ENCODE assay signal across 22 cellular contexts in the genomic region with DNA sequence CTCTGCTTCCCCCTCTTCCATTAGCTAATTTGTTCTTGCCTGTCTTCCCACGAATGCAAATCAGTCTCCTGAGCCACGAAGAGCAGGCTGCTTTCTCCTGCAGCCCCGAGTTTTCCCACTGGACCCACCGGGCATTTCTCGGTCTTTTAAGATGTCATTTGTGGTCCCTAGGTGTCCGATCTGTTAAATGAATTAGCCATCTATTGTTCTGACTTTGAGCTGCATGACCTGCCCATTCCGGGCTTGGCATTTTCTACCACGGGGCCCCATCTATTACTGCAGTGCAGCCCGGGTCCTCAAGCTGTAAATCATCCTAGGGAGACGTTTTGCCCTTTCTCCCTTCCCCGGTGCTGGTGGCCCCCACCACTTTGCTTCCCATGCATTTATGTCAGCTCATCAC.
"Had no signal": no experiment of that assay in that cellular context is flagged by ENCODE, and none has a peak within 500 bp of the region (broad histone marks: within the 10 kb centered on the region; RNA-seq: fewer than 3 reads in every experiment).

No MANE protein-coding gene starts in this region.

- ATAC-seq: naive thymus-derived CD8-positive, alpha-beta T cell; natural killer cell treated with Interleukin-12 subunit alpha and Interleukin-12 subunit beta and Interleukin-15 and Interleukin-18, amount 100 ng/mL, for 72 hours; pancreas; right cardiac atrium; right lobe of liver; stimulated activated effector memory CD8-positive, alpha-beta T cell treated with anti-CD3 and anti-CD28 coated beads, Interleukin-12 subunit alpha, Interleukin-12 subunit beta, amount 100 ng/mL, for 72 hours; stimulated activated naive B cell treated with anti-CD40 and anti-IgM and Interleukin-4, amounts not matched to agents 10 μg/mL and 1 μg/mL and 100 μg/mL, for 72 hours had no signal

- H3K27me3 Mint-ChIP-seq: naive thymus-derived CD8-positive, alpha-beta T cell; stimulated activated naive B cell treated with anti-CD40 and anti-IgM and Interleukin-4, amounts not matched to agents 10 μg/mL and 1 μg/mL and 100 μg/mL, for 72 hours had no signal

- DNase-seq: naive thymus-derived CD8-positive, alpha-beta T cell; nephron progenitor cell; nucleus accumbens; pancreas; right cardiac atrium; right lobe of liver; sigmoid colon; small intestine; stimulated activated CD4-positive, alpha-beta T cell treated with anti-CD3 and anti-CD28 coated beads, Interleukin-15, amount 100 ng/mL, for 24 hours; stimulated activated CD4-positive, alpha-beta T cell treated with anti-CD3 and anti-CD28 coated beads, Interleukin-2, amount 100 ng/mL, for 24 hours; stimulated activated CD4-positive, alpha-beta T cell treated with anti-CD3 and anti-CD28 coated beads, Interleukin-2, amount 100 ng/mL, for 48 hours; stimulated activated CD4-positive, alpha-beta T cell treated with anti-CD3 and anti-CD28 coated beads, Interleukin-4, amount 100 ng/mL, for 24 hours; stimulated activated naive B cell treated with anti-CD40 and anti-IgM and Interleukin-4, amounts not matched to agents 10 μg/mL and 1 μg/mL and 100 μg/mL, for 72 hours; stimulated activated naive CD4-positive, alpha-beta T cell treated with Interleukin-2 at 50 U/mL for 16 hours; stomach; thyroid gland; trophoblast cell; upper lobe of left lung had no signal

- H3K36me3 Mint-ChIP-seq: naive thymus-derived CD8-positive, alpha-beta T cell; natural killer cell treated with Interleukin-12 subunit alpha and Interleukin-12 subunit beta and Interleukin-15 and Interleukin-18, amount 100 ng/mL, for 72 hours; stimulated activated effector memory CD8-positive, alpha-beta T cell treated with anti-CD3 and anti-CD28 coated beads, Interleukin-12 subunit alpha, Interleukin-12 subunit beta, amount 100 ng/mL, for 72 hours; stimulated activated naive B cell treated with anti-CD40 and anti-IgM and Interleukin-4, amounts not matched to agents 10 μg/mL and 1 μg/mL and 100 μg/mL, for 72 hours had no signal

- H3K4me1 Mint-ChIP-seq: naive thymus-derived CD8-positive, alpha-beta T cell; stimulated activated effector memory CD8-positive, alpha-beta T cell treated with anti-CD3 and anti-CD28 coated beads, Interleukin-12 subunit alpha, Interleukin-12 subunit beta, amount 100 ng/mL, for 72 hours had no signal

- H3K27ac Mint-ChIP-seq: natural killer cell treated with Interleukin-12 subunit alpha and Interleukin-12 subunit beta and Interleukin-15 and Interleukin-18, amount 100 ng/mL, for 72 hours; stimulated activated effector memory CD8-positive, alpha-beta T cell treated with anti-CD3 and anti-CD28 coated beads, Interleukin-12 subunit alpha, Interleukin-12 subunit beta, amount 100 ng/mL, for 72 hours; stimulated activated naive B cell treated with anti-CD40 and anti-IgM and Interleukin-4, amounts not matched to agents 10 μg/mL and 1 μg/mL and 100 μg/mL, for 72 hours; stimulated activated naive CD8-positive, alpha-beta T cell treated with anti-CD3 and anti-CD28 coated beads, Interleukin-15, Interleukin-2, amounts not matched to agents 100 ng/mL and 50 ng/mL, for 24 hours had no signal

- H3K9me3 Mint-ChIP-seq: natural killer cell treated with Interleukin-12 subunit alpha and Interleukin-12 subunit beta and Interleukin-15 and Interleukin-18, amount 100 ng/mL, for 72 hours; nephron progenitor cell; neural crest cell; stimulated activated naive B cell treated with anti-CD40 and anti-IgM and Interleukin-4, amounts not matched to agents 10 μg/mL and 1 μg/mL and 100 μg/mL, for 72 hours; stimulated activated naive CD8-positive, alpha-beta T cell treated with anti-CD3 and anti-CD28 coated beads, Interleukin-15, Interleukin-2, amounts not matched to agents 100 ng/mL and 50 ng/mL, for 24 hours had no signal

- H3K4me3 Mint-ChIP-seq: naive thymus-derived CD8-positive, alpha-beta T cell; natural killer cell treated with Interleukin-12 subunit alpha and Interleukin-12 subunit beta and Interleukin-15 and Interleukin-18, amount 100 ng/mL, for 72 hours; nephron progenitor cell; neural crest cell; stimulated activated effector memory CD8-positive, alpha-beta T cell treated with anti-CD3 and anti-CD28 coated beads, Interleukin-12 subunit alpha, Interleukin-12 subunit beta, amount 100 ng/mL, for 72 hours; stimulated activated naive B cell treated with anti-CD40 and anti-IgM and Interleukin-4, amounts not matched to agents 10 μg/mL and 1 μg/mL and 100 μg/mL, for 72 hours; stimulated activated naive CD8-positive, alpha-beta T cell treated with anti-CD3 and anti-CD28 coated beads, Interleukin-15, Interleukin-2, amounts not matched to agents 100 ng/mL and 50 ng/mL, for 24 hours had no signal
